In genomic region chr17:7022791-7023571, GRCh38 we compare ENCODE assay signal across 9 cellular contexts. TPM values are rescaled to one million over a fixed set of nuclear protein-coding genes. Genes with fewer than 3 reads are reported as not detected.
A peak's percentile ranks its signal among the peaks of the same experiment; 100 is the strongest.
DNase-seq lines count a peak whose midpoint lies in the region; ATAC-seq and TF ChIP-seq lines count a peak whose summit lies in the region.
"Had no signal": no experiment of that assay in that cellular context is flagged by ENCODE, and none has a peak within 500 bp of the region (broad histone marks: within the 10 kb centered on the region; RNA-seq: fewer than 3 reads in every experiment).

Gene BCL6B, plus strand, starts transcription at chr17:7023050. Its CDS starts 622 bp downstream, at chr17:7023672.

- H2AK5ac ChIP-seq in mesenchymal stem cell (ENCODE audit: low read length, severe bottlenecking) = no peak within 1 kb of the TSS

- H3K14ac ChIP-seq in mesenchymal stem cell (ENCODE audit: low read length in 2 of 2) = no peak within 1 kb of the TSS

- no peak within 1 kb of the TSS for H2BK12ac ChIP-seq in mesenchymal stem cell (ENCODE audit: low read length in 2 of 2)

- ATAC-seq in activated T-cell treated with anti-CD3 and anti-CD28 coated beads, Interleukin-2, amount 50 U/mL, for 4 hours = no peak
- no peak for ATAC-seq in GM19397 (IDR thresholded peaks at IDR 0.05; ENCODE audit: unreplicated experiment)

- intact Hi-C loops in uterus (cut with DNase I; ENCODE audit: low total_unique reads) = no loop called here
- intact Hi-C loops in head of caudate nucleus (cut with DNase I) = loop anchor here (5.0 kb wide), 1 partner anchor 111 kb away; no protein-coding TSS in a partner anchor

- peak within 1 kb of the TSS; percentile 91 for H2AFZ ChIP-seq in mesenchymal stem cell (ENCODE audit: low read depth, low read length)

- H3K9me3 Mint-ChIP-seq in activated T-cell treated with anti-CD3 and anti-CD28 coated beads, Interleukin-2, amount 50 U/mL, for 4 hours = no peaks in the 10 kb centered on the region

- H2BK5ac ChIP-seq in mesenchymal stem cell (ENCODE audit: low read depth, low read length, poor library complexity, severe bottlenecking) = no peak within 1 kb of the TSS

- H2BK120ac ChIP-seq in mesenchymal stem cell (ENCODE audit: low read depth, low read length) = no peak within 1 kb of the TSS

- H3K4me1 Mint-ChIP-seq in activated T-cell treated with anti-CD3 and anti-CD28 coated beads, Interleukin-2, amount 50 U/mL, for 4 hours (ENCODE audit: low read depth) = peaks cover 27% of the 10 kb centered on the region

- H3K4me1 ChIP-seq in mesenchymal stem cell (ENCODE audit: control insufficient read depth, insufficient read depth, low read depth, low read length) = peaks cover 20% of the 10 kb centered on the region
- H3K4me1 ChIP-seq in uterus = peaks cover 0 to 6% of the 10 kb centered on the region in 2 donors

- H3K4ac ChIP-seq in mesenchymal stem cell (ENCODE audit: low read depth in 1 of 2, low read length in 2 of 2) = no peak within 1 kb of the TSS

- TF ChIP-seq CTCF in uterus (IDR thresholded peaks at IDR 0.05) = no peak

- H4K8ac ChIP-seq in mesenchymal stem cell (ENCODE audit: low read length) = peak within 1 kb of the TSS; percentile 78

- peaks cover 4 to 16% of the 10 kb centered on the region in 2 experiments for H3K27me3 ChIP-seq in mesenchymal stem cell (ENCODE audit: control insufficient read depth in 1 of 2, insufficient read depth in 1 of 2, low read length in 2 of 2)
- peaks cover 0 to 15% of the 10 kb centered on the region in 2 donors for H3K27me3 ChIP-seq in uterus

- no peaks in the 10 kb centered on the region for H3K79me1 ChIP-seq in mesenchymal stem cell (replicated peaks; ENCODE audit: low read length, poor library complexity, severe bottlenecking)

- no peak within 1 kb of the TSS for H4K91ac ChIP-seq in mesenchymal stem cell (ENCODE audit: low read length)

- H3K4me3 Mint-ChIP-seq in activated T-cell treated with anti-CD3 and anti-CD28 coated beads, Interleukin-2, amount 50 U/mL, for 4 hours = peak within 1 kb of the TSS; percentile 63

- H3K4me3 ChIP-seq in mesenchymal stem cell (ENCODE audit: insufficient read depth in 1 of 2, low read depth in 1 of 2, low read length in 2 of 2) (peak within 1 kb of the TSS in 1 of 2 experiments; percentile 74), uterus (peak within 1 kb of the TSS; percentile 8 to 10)

- peak within 1 kb of the TSS; percentile 8 for H2BK15ac ChIP-seq in mesenchymal stem cell (ENCODE audit: low read depth, poor library complexity, severe bottlenecking)

- H3K9me3 ChIP-seq in mesenchymal stem cell (ENCODE audit: control insufficient read depth, low read length) = no peaks in the 10 kb centered on the region
- H3K9me3 ChIP-seq in uterus = no peaks in the 10 kb centered on the region

- no peaks in the 10 kb centered on the region for H3K36me3 Mint-ChIP-seq in activated T-cell treated with anti-CD3 and anti-CD28 coated beads, Interleukin-2, amount 50 U/mL, for 4 hours (ENCODE audit: insufficient read depth)

- peak within 1 kb of the TSS; percentile 90 for H3K9ac ChIP-seq in mesenchymal stem cell (ENCODE audit: low read length)

- no peak for TF ChIP-seq POLR2A in uterus (IDR thresholded peaks at IDR 0.05)

- H3K27ac ChIP-seq in mesenchymal stem cell (ENCODE audit: low read length, poor library complexity, severe bottlenecking) = no peak within 1 kb of the TSS
- H3K27ac ChIP-seq in uterus = peak within 1 kb of the TSS; percentile 73 to 96

- no peak for DNase-seq in activated T-cell treated with anti-CD3 and anti-CD28 coated beads, Interleukin-2, amount 50 U/mL, for 4 hours
- no peak for DNase-seq in activated T-cell treated with anti-CD3 and anti-CD28 coated beads for 4 hours
- DNase-seq in dermis blood vessel endothelial cell = peak; percentile 90
- no peak for DNase-seq in mesenchymal stem cell
- peak; percentile 27 to 38 for DNase-seq in uterus
- no peak for DNase-seq in head of caudate nucleus
- no peak for DNase-seq in DMS114 treated with DMSO at 0.1 percent for 48 hours (lab: John Stamatoyannopoulos, UW; ENCODE audit: unreplicated experiment)

- no peaks in the 10 kb centered on the region for H3K27me3 Mint-ChIP-seq in activated T-cell treated with anti-CD3 and anti-CD28 coated beads, Interleukin-2, amount 50 U/mL, for 4 hours (ENCODE audit: low read depth)

- peak within 1 kb of the TSS in 1 of 2 experiments; percentile 37 for H3K18ac ChIP-seq in mesenchymal stem cell (ENCODE audit: low read depth in 1 of 2, low read length in 2 of 2)

- H3K23ac ChIP-seq in mesenchymal stem cell (ENCODE audit: low read length in 2 of 2) = no peak within 1 kb of the TSS

- 13% methylated on average over 37 of the region's 46 CpGs for WGBS in mesenchymal stem cell

- peak within 1 kb of the TSS; percentile 62 for H3K4me2 ChIP-seq in mesenchymal stem cell (ENCODE audit: low read length, poor library complexity, severe bottlenecking)

- peaks cover 0 to 3% of the 10 kb centered on the region in 2 experiments for H3K36me3 ChIP-seq in mesenchymal stem cell (ENCODE audit: control insufficient read depth in 1 of 2, insufficient read depth in 2 of 2, low read depth in 1 of 2, low read length in 2 of 2)
- no peaks in the 10 kb centered on the region for H3K36me3 ChIP-seq in uterus

RNA-seq across cellular contexts. Expression of gene BCL6B, which starts in this region (rescaled TPM):
- total RNA-seq in activated T-cell treated with anti-CD3 and anti-CD28 coated beads, Interleukin-2, amount 50 U/mL, for 4 hours = under 1 TPM; 0.21 to 0.41 (median 0.25) TPM
- total RNA-seq in dermis blood vessel endothelial cell (86.6 and 140 TPM in 2 replicates), uterus (10 to 100 TPM in 3 of 4 donors, 1 to 10 TPM in 1; 9.7 to 32.8 (median 22.7) TPM)
- polyA plus RNA-seq in mesenchymal stem cell (2013, experiment 1 of 2) = 0.01 TPM
- 0.04 TPM for polyA plus RNA-seq in mesenchymal stem cell (2013, experiment 2 of 2)
- total RNA-seq: NCI-H460 had no signal

Comparison
In these comparisons a context has a peak if more than half of its experiments do, and no peak if none do; other contexts are left out.
1. RNA of gene BCL6B (total RNA-seq): 86.6 to 140 TPM in dermis blood vessel endothelial cell and 9.7 to 32.8 TPM in uterus; 0.21 to 0.41 TPM in activated T-cell treated with anti-CD3 and anti-CD28 coated beads, Interleukin-2, amount 50 U/mL, for 4 hours; every median in the first group is over 4 times any median in the second.
2. DNase-seq: peak in dermis blood vessel endothelial cell (single experiment) and uterus (2 of 2); none in activated T-cell treated with anti-CD3 and anti-CD28 coated beads, Interleukin-2, amount 50 U/mL, for 4 hours (single experiment), activated T-cell treated with anti-CD3 and anti-CD28 coated beads for 4 hours (single experiment), mesenchymal stem cell (single experiment), head of caudate nucleus (0 of 42) and DMS114 treated with DMSO at 0.1 percent for 48 hours (single experiment).